ENCODE assay signal across 9 cellular contexts in genomic region chr13:43805071-43805468, GRCh38. TPM values are rescaled to one million over a fixed set of nuclear protein-coding genes. Genes with fewer than 3 reads are reported as not detected.
DNase-seq lines count a peak whose midpoint lies in the region; ATAC-seq, FAIRE-seq and TF ChIP-seq lines count a peak whose summit lies in the region.
"Had no signal": no experiment of that assay in that cellular context is flagged by ENCODE, and none has a peak within 500 bp of the region (broad histone marks: within the 10 kb centered on the region; RNA-seq: fewer than 3 reads in every experiment).

No MANE protein-coding gene starts in this region.

- no peak overlapping the region for H3K4me3 Mint-ChIP-seq in naive thymus-derived CD8-positive, alpha-beta T cell

- no peak overlapping the region for H3K27ac Mint-ChIP-seq in naive thymus-derived CD8-positive, alpha-beta T cell

- DNase-seq in left cardiac atrium (no peak), Right ventricle myocardium inferior (ENCODE audit: missing footprints) (no peak), inferior parietal cortex (ENCODE audit: extremely low spot score) (peak; percentile 68), urothelium cell line (ENCODE audit: low spot score) (peak; percentile 79)
- no peak for DNase-seq in naive thymus-derived CD8-positive, alpha-beta T cell
- DNase-seq: right cardiac atrium had no signal

- FAIRE-seq in urothelium cell line (lab: Jason Lieb, UNC) = no peak

- no peaks in the 10 kb centered on the region for H3K9me3 Mint-ChIP-seq in naive thymus-derived CD8-positive, alpha-beta T cell

- no peaks in the 10 kb centered on the region for H3K36me3 Mint-ChIP-seq in naive thymus-derived CD8-positive, alpha-beta T cell

- H3K4me1 Mint-ChIP-seq in naive thymus-derived CD8-positive, alpha-beta T cell = peaks cover 0 to 2% (median under 1%) of the 10 kb centered on the region in 4 donors

- peak; percentile 62 to 98 for ATAC-seq in left cardiac atrium
- no peak for ATAC-seq in Right ventricle myocardium inferior
- no peak for ATAC-seq in GM21367 (IDR thresholded peaks at IDR 0.05; ENCODE audit: unreplicated experiment)
- ATAC-seq in HG03095 (IDR thresholded peaks at IDR 0.05; ENCODE audit: unreplicated experiment) = no peak
- ATAC-seq in naive thymus-derived CD8-positive, alpha-beta T cell = no peak

- TF ChIP-seq CTCF in VCaP (conservative IDR thresholded peaks at IDR 0.05) = no peak

- intact Hi-C loops in left cardiac atrium (cut with DNase I) = loop anchor here in 1 of 2 donors (5.0 kb wide), 1 partner anchor 718 kb away; no protein-coding TSS in a partner anchor
- intact Hi-C loops in Right ventricle myocardium inferior (cut with DNase I) = loop anchor here (10.0 kb wide), 2 partner anchors 610 to 1210 kb away; no protein-coding TSS in a partner anchor

- POLR2A ChIA-PET in naive thymus-derived CD8-positive, alpha-beta T cell (lab: Charles Lee) = no interaction called here

- peaks cover 0 to 7% (median 2%) of the 10 kb centered on the region in 5 donors for H3K27me3 Mint-ChIP-seq in naive thymus-derived CD8-positive, alpha-beta T cell

- peak overlapping the region; percentile 58 for H3K27ac ChIP-seq in VCaP

RNA-seq across cellular contexts. Expression of gene ENOX1, which starts 18.3 kb away (rescaled TPM):
- total RNA-seq in left cardiac atrium (1 to 10 TPM; 1.7 to 2.0 TPM), Right ventricle myocardium inferior (6.1 TPM)
- total RNA-seq in naive thymus-derived CD8-positive, alpha-beta T cell = not detected
- polyA plus RNA-seq in naive thymus-derived CD8-positive, alpha-beta T cell = not detected

Comparison
In these comparisons a context has a peak if more than half of its experiments do, and no peak if none do; other contexts are left out.
1. ATAC-seq: peak in left cardiac atrium (2 of 2); none in Right ventricle myocardium inferior (single experiment), GM21367 (single experiment), HG03095 (single experiment) and naive thymus-derived CD8-positive, alpha-beta T cell (0 of 2).
2. DNase-seq: peak in inferior parietal cortex (single experiment) and urothelium cell line (single experiment); none in left cardiac atrium (single experiment), Right ventricle myocardium inferior (single experiment) and naive thymus-derived CD8-positive, alpha-beta T cell (0 of 10).